Comparison of ENCODE assay signal across 1 cellular context in the genomic region with DNA sequence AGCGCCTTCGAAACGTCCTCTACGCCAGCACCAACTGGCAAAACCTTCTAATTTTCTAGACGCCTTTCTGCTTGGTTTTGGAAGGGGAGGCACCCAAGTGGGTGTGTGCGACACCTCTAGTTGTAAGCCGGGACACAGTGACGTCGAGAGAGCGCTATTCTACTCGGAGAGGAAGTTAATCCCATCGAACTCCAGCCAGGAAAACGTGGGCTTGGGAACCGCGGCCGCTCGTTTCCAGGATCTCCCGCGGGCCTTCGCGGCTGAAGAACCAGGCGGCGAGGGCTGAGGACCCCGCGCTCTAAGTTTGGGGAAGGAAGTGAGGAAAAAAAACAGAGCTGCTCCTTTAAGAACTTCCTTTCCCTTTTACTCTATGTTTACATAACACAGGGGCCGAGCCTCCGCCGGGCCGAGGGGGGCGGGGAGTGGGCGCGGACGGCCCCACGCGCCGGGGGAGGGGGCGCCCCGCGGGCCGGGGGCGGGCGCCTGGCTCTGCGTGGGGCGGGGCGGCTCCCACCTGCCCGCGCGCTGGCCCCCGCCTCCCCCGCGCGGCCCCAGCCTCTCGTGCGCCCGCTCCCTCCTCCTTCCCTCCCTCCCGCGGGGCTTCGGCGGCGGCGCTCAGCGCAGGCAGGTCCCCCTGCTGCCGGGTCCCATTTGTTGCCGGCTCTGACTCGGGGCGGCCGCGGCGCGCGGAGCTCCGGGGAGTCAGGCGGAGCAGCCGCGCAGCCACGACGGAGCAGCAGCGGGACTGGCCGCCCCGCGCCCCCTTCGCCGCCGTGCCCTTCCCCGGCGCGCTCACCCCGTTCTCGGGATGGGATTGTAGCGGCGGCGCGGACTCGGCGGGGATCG.
TF ChIP-seq lines count a peak whose summit lies in the region.

A gene with protein sequence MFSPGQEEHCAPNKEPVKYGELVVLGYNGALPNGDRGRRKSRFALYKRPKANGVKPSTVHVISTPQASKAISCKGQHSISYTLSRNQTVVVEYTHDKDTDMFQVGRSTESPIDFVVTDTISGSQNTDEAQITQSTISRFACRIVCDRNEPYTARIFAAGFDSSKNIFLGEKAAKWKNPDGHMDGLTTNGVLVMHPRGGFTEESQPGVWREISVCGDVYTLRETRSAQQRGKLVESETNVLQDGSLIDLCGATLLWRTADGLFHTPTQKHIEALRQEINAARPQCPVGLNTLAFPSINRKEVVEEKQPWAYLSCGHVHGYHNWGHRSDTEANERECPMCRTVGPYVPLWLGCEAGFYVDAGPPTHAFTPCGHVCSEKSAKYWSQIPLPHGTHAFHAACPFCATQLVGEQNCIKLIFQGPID (plus strand): TSS at position 647 of the 846 bp plus-strand sequence. CDS start 250 bp downstream, outside the sequence.

TF ChIP-seq in K562, 482 proteins besides CTCF, POLR2A, EP300 and RAD21 (continued from another document):
- no peak for TF ChIP-seq KLF1 (tag; IDR thresholded peaks at IDR 0.05)
- TF ChIP-seq, protein P1, sequence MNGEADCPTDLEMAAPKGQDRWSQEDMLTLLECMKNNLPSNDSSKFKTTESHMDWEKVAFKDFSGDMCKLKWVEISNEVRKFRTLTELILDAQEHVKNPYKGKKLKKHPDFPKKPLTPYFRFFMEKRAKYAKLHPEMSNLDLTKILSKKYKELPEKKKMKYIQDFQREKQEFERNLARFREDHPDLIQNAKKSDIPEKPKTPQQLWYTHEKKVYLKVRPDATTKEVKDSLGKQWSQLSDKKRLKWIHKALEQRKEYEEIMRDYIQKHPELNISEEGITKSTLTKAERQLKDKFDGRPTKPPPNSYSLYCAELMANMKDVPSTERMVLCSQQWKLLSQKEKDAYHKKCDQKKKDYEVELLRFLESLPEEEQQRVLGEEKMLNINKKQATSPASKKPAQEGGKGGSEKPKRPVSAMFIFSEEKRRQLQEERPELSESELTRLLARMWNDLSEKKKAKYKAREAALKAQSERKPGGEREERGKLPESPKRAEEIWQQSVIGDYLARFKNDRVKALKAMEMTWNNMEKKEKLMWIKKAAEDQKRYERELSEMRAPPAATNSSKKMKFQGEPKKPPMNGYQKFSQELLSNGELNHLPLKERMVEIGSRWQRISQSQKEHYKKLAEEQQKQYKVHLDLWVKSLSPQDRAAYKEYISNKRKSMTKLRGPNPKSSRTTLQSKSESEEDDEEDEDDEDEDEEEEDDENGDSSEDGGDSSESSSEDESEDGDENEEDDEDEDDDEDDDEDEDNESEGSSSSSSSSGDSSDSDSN (IDR thresholded peaks at IDR 0.05; ENCODE audit: borderline replicate concordance in 1 of 2, low read depth in 2 of 2, low read length in 2 of 2), result 0 out of 4 replicates have a peak, but pooled peaks of 1 of the 2 experiments have one; percentile 50
